Comparison of ENCODE assay signal across 14 cellular contexts in the genomic region with DNA sequence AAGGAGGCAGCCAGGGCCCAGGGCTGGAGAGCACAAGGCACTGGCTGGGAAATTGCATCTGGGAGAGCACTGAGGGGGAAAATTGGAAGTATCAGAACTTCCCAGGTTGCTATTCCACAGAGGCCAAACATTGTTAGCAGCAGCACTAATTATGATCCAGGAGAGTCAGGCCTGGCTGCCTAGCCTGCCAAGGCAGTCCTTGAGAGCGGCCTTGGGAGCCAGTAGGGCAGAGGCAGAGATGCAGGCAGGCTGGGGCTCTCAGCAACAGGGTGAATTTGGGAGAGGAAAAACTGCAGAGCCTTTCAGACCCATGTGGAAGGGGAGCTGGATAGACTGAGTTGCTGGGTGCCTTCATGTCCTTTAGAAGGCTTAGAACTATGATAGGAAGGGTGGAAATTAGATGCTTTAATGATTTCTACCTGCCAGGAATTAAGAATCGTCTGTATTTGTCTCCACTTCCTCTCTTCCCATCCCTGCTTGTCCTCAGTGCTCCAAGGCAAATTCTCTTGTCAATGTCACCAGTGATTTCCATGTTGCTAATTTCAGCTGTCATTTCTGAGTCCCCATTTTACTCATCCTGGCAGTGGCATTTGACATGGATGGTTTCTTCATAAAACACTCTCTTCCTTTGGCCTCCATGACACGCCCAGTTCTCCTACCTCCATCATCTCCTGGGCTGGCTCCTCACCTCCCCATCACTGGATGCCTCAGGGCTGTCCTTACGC. TPM values are rescaled to one million over a fixed set of nuclear protein-coding genes. Genes with fewer than 3 reads are reported as not detected.
DNase-seq lines count a peak whose midpoint lies in the region; TF ChIP-seq lines count a peak whose summit lies in the region.
"Had no signal": no experiment of that assay in that cellular context is flagged by ENCODE, and none has a peak within 500 bp of the region (broad histone marks: within the 10 kb centered on the region; RNA-seq: fewer than 3 reads in every experiment).

No MANE protein-coding gene starts in this region.

- no peak for TF ChIP-seq EP300 in ovary (IDR thresholded peaks at IDR 0.05)

- 67 to 72% (median 69%) methylated on average over 4 of the region's 4 CpGs for WGBS in ovary, 3 donors

- no peaks in the 10 kb centered on the region for H3K36me3 ChIP-seq in ovary

- no peaks in the 10 kb centered on the region for H3K27me3 ChIP-seq in ovary

- TF ChIP-seq CTCF in endothelial cell (IDR thresholded peaks at IDR 0.05; ENCODE audit: unreplicated experiment) (no peak), ovary (IDR thresholded peaks at IDR 0.05) (no peak)

- H3K27ac ChIP-seq in ovary = peak overlapping the region in 1 of 2 donors; percentile 57

- H3K27ac Mint-ChIP-seq in endothelial cell (ENCODE audit: unreplicated experiment) = peak overlapping the region; percentile 19
- H3K27ac Mint-ChIP-seq: IgD-negative memory B cell had no signal

- H3K27me3 Mint-ChIP-seq in endothelial cell (ENCODE audit: unreplicated experiment) = peaks cover 4% of the 10 kb centered on the region

- no peaks in the 10 kb centered on the region for H3K36me3 Mint-ChIP-seq in endothelial cell (ENCODE audit: low read depth, unreplicated experiment)
- H3K36me3 Mint-ChIP-seq: IgD-negative memory B cell had no signal

- peaks cover 5% of the 10 kb centered on the region for H3K4me1 ChIP-seq in ovary (ENCODE audit: insufficient read depth)

- intact Hi-C loops in ovary (cut with DNase I) = no loop called here

- peak; percentile 27 for DNase-seq in D341Med (ENCODE audit: low spot score)
- peak; percentile 49 for DNase-seq in NCI-H446 treated with DMSO at 0.1 percent for 48 hours (lab: John Stamatoyannopoulos, UW)
- no peak for DNase-seq in endothelial cell (ENCODE audit: low spot score)
- DNase-seq in ovary = peak in 3 of 5 donors; percentile 51 to 63 (median 58)
- DNase-seq in cortex of kidney (lab: John Stamatoyannopoulos, UW) = no peak
- DNase-seq in activated CD4-positive, alpha-beta T cell treated with anti-CD3 and anti-CD28 coated beads, Interleukin-2, amount 50 U/mL, for 48 hours = no peak
- DNase-seq in NCI-H1694 treated with DMSO at 0.1 percent for 48 hours (lab: John Stamatoyannopoulos, UW) = no peak
- DNase-seq: AML-193; Caco-2; DMS79 treated with DMSO at 0.1 percent for 48 hours; NCI-H2029 treated with DMSO at 0.1 percent for 48 hours; NCI-H524 treated with DMSO at 0.1 percent for 48 hours; NK-92 treated with Interleukin-12 subunit alpha and Interleukin-12 subunit beta, amount 100 ng/mL, for 24 hours had no signal

- no peak for TF ChIP-seq POLR2A in ovary (IDR thresholded peaks at IDR 0.05)

- H3K9me3 ChIP-seq in ovary = no peaks in the 10 kb centered on the region
- H3K9me3 ChIP-seq: Caco-2 had no signal

- H3K4me1 Mint-ChIP-seq in endothelial cell (ENCODE audit: unreplicated experiment) = peaks cover 26% of the 10 kb centered on the region

- H3K9me3 Mint-ChIP-seq in endothelial cell (ENCODE audit: unreplicated experiment) = no peaks in the 10 kb centered on the region
- H3K9me3 Mint-ChIP-seq: IgD-negative memory B cell had no signal

- peak overlapping the region; percentile 56 for H3K4me3 Mint-ChIP-seq in endothelial cell (ENCODE audit: unreplicated experiment)
- H3K4me3 Mint-ChIP-seq: IgD-negative memory B cell had no signal

- H3K4me3 ChIP-seq in ovary = no peak overlapping the region

RNA-seq across cellular contexts. Expression of gene HSPA9, which starts 56.2 kb away (rescaled TPM):
- total RNA-seq in endothelial cell (ENCODE audit: unreplicated experiment) (128 TPM), ovary (100 to 1,000 TPM; 147 to 340 (median 180) TPM)
- 100 to 1,000 TPM in 1 of 2 donors, 10 to 100 TPM in 1; 85.4 to 220 TPM for polyA plus RNA-seq in ovary

Comparison
In these comparisons a context has a peak if more than half of its experiments do, and no peak if none do; other contexts are left out.
1. DNase-seq: peak in D341Med (single experiment), NCI-H446 treated with DMSO at 0.1 percent for 48 hours (single experiment) and ovary (3 of 5); none in endothelial cell (single experiment), cortex of kidney (single experiment), activated CD4-positive, alpha-beta T cell treated with anti-CD3 and anti-CD28 coated beads, Interleukin-2, amount 50 U/mL, for 48 hours (0 of 2) and NCI-H1694 treated with DMSO at 0.1 percent for 48 hours (single experiment).